In genomic region chr9:129006328-129007034, GRCh38 we compare ENCODE assay signal across 8 cellular contexts. TPM values are rescaled to one million over a fixed set of nuclear protein-coding genes. Genes with fewer than 3 reads are reported as not detected.
A peak's percentile ranks its signal among the peaks of the same experiment; 100 is the strongest.
DNase-seq lines count a peak whose midpoint lies in the region; ATAC-seq and TF ChIP-seq lines count a peak whose summit lies in the region.

No MANE protein-coding gene starts in this region.

- no peaks in the 10 kb centered on the region for H3K27me3 Mint-ChIP-seq in naive thymus-derived CD4-positive, alpha-beta T cell

- H3K4me1 ChIP-seq in BLaER1 (peaks cover 29% of the 10 kb centered on the region), esophagus muscularis mucosa (peaks cover 13 to 25% (median 22%) of the 10 kb centered on the region in 4 donors)
- no peaks in the 10 kb centered on the region for H3K4me1 ChIP-seq in naive thymus-derived CD4-positive, alpha-beta T cell (ENCODE audit: control insufficient read depth in 2 of 2, insufficient read depth in 2 of 2, low read length in 2 of 2)

- peak overlapping the region in 6 of 9 donors; percentile 29 to 81 (median 54) for H3K27ac Mint-ChIP-seq in naive thymus-derived CD4-positive, alpha-beta T cell

- H3K27me3 ChIP-seq in BLaER1 (no peaks in the 10 kb centered on the region), H7 (ENCODE audit: control insufficient read depth, insufficient read depth, low read length) (no peaks in the 10 kb centered on the region), esophagus muscularis mucosa (no peaks in the 10 kb centered on the region)
- no peaks in the 10 kb centered on the region for H3K27me3 ChIP-seq in naive thymus-derived CD4-positive, alpha-beta T cell (ENCODE audit: control insufficient read depth in 2 of 2, insufficient read depth in 2 of 2, low read length in 2 of 2)

- H3K36me3 Mint-ChIP-seq in naive thymus-derived CD4-positive, alpha-beta T cell: peaks cover 0 to 27% (median 12%) of the 10 kb centered on the region in 5 donors

- peak; percentile 71 to 87 (median 76) for TF ChIP-seq CTCF in esophagus muscularis mucosa (IDR thresholded peaks at IDR 0.05)

- H3K4me3 Mint-ChIP-seq in naive thymus-derived CD4-positive, alpha-beta T cell: no peak overlapping the region

- TF ChIP-seq POLR2A in esophagus muscularis mucosa (IDR thresholded peaks at IDR 0.05; ENCODE audit: low read depth): no peak

- DNase-seq in H7 (peak; percentile 95), NCI-H774 (lab: John Stamatoyannopoulos, UW) (peak; percentile 26), activated T-cell treated with anti-CD3 and anti-CD28 coated beads for 48 hours (ENCODE audit: low read depth) (peak; percentile 30), esophagus muscularis mucosa (ENCODE audit: extremely low spot score) (no peak), substantia nigra (lab: John Stamatoyannopoulos, UW) (peak in 43 of 49 donors; percentile 24 to 86 (median 62))
- DNase-seq in naive thymus-derived CD4-positive, alpha-beta T cell: peak in 7 of 9 donors; percentile 26 to 56 (median 45)

- H3K4me3 ChIP-seq in BLaER1 (no peak overlapping the region), H7 (ENCODE audit: insufficient read depth, low read depth, low read length) (no peak overlapping the region), esophagus muscularis mucosa (no peak overlapping the region)
- H3K4me3 ChIP-seq in naive thymus-derived CD4-positive, alpha-beta T cell (ENCODE audit: low read length): no peak overlapping the region

- peak; percentile 79 for ATAC-seq in naive thymus-derived CD4-positive, alpha-beta T cell
- ATAC-seq in HG03045 (IDR thresholded peaks at IDR 0.05; ENCODE audit: unreplicated experiment): no peak

- H3K36me3 ChIP-seq in BLaER1 (peaks cover 99% of the 10 kb centered on the region), H7 (replicated peaks; ENCODE audit: control insufficient read depth, insufficient read depth, low read length) (peaks cover 36% of the 10 kb centered on the region), esophagus muscularis mucosa (peaks cover 26 to 97% (median 95%) of the 10 kb centered on the region in 4 donors)
- H3K36me3 ChIP-seq in naive thymus-derived CD4-positive, alpha-beta T cell (ENCODE audit: control insufficient read depth in 2 of 3, insufficient read depth in 3 of 3, low read length in 3 of 3): peaks cover 9 to 93% (median 16%) of the 10 kb centered on the region in 3 experiments

- no peak overlapping the region for H3K4me2 ChIP-seq in BLaER1

- CTCF ChIA-PET in naive thymus-derived CD4-positive, alpha-beta T cell (lab: Charles Lee): interaction anchor here (0.6 to 1.0 kb wide), 2 partner anchors 9 to 125 kb away, joined by 4 read pairs; no protein-coding TSS in a partner anchor

- peaks cover 0 to 4% (median 0%) of the 10 kb centered on the region in 7 donors for H3K4me1 Mint-ChIP-seq in naive thymus-derived CD4-positive, alpha-beta T cell

- H3K9me3 ChIP-seq in BLaER1: no peaks in the 10 kb centered on the region
- H3K9me3 ChIP-seq in esophagus muscularis mucosa: no peaks in the 10 kb centered on the region
- H3K9me3 ChIP-seq in naive thymus-derived CD4-positive, alpha-beta T cell (ENCODE audit: control insufficient read depth in 2 of 3, low read length in 3 of 3): no peaks in the 10 kb centered on the region

- peak overlapping the region; percentile 15; the same call in 1 of the 2 replicates for H3K9ac ChIP-seq in BLaER1

- no peak overlapping the region for H3K27ac ChIP-seq in BLaER1
- peak overlapping the region; percentile 49 to 65 (median 54) for H3K27ac ChIP-seq in esophagus muscularis mucosa (replicated peaks in 1 of 4)
- peak overlapping the region; percentile 35 for H3K27ac ChIP-seq in naive thymus-derived CD4-positive, alpha-beta T cell (ENCODE audit: low read depth, low read length)
- H3K27ac ChIP-seq in substantia nigra (ENCODE audit: low read depth, low read length, poor library complexity, severe bottlenecking): peak overlapping the region; percentile 79

- no peaks in the 10 kb centered on the region for H3K9me3 Mint-ChIP-seq in naive thymus-derived CD4-positive, alpha-beta T cell

- 51% methylated on average over 21 of the region's 21 CpGs for WGBS in esophagus muscularis mucosa

- intact Hi-C loops in esophagus muscularis mucosa (cut with DNase I): no loop called here
- intact Hi-C loops in naive thymus-derived CD4-positive, alpha-beta T cell (cut with micrococcal nuclease): no loop called here

- no peak for TF ChIP-seq EP300 in esophagus muscularis mucosa (IDR thresholded peaks at IDR 0.05)

- POLR2A ChIA-PET in naive thymus-derived CD4-positive, alpha-beta T cell (lab: Charles Lee): no interaction called here

- peaks cover 37% of the 10 kb centered on the region; the same call in 1 of the 2 replicates for H4K20me1 ChIP-seq in BLaER1

RNA-seq across cellular contexts. Expression of gene SH3GLB2, which starts 21.6 kb away (rescaled TPM):
- total RNA-seq in H7 (2014; rRNA removed; shearing (Covaris generic)): 79.1 and 80.1 TPM in 2 replicates
- 10 to 100 TPM; 71.6 to 92.3 (median 88.5) TPM for total RNA-seq in esophagus muscularis mucosa
- total RNA-seq in naive thymus-derived CD4-positive, alpha-beta T cell: 100 to 1,000 TPM in 2 of 5 experiments, 10 to 100 TPM in 3; 76.3 to 106 (median 86.2) TPM
- polyA plus RNA-seq in naive thymus-derived CD4-positive, alpha-beta T cell: 10 to 100 TPM; 22.5 to 31.7 TPM

RNA-seq across cellular contexts. Expression of gene MIGA2, which starts 29.9 kb away (rescaled TPM):
- total RNA-seq in H7 (2014; rRNA removed; shearing (Covaris generic)): 26.4 and 33.8 TPM in 2 replicates
- total RNA-seq in esophagus muscularis mucosa: 10 to 100 TPM; 23.9 to 44.2 (median 32.1) TPM
- 10 to 100 TPM; 50.0 to 73.4 (median 60.7) TPM for total RNA-seq in naive thymus-derived CD4-positive, alpha-beta T cell
- 10 to 100 TPM in 1 of 2 donors, 1 to 10 TPM in 1; 7.1 to 15.2 TPM for polyA plus RNA-seq in naive thymus-derived CD4-positive, alpha-beta T cell

RNA-seq across cellular contexts. Expression of gene NUP188, which starts 59.0 kb away (rescaled TPM):
- 81.3 and 87.9 TPM in 2 replicates for total RNA-seq in H7 (2014; rRNA removed; shearing (Covaris generic))
- total RNA-seq in esophagus muscularis mucosa: 10 to 100 TPM; 22.9 to 34.0 (median 29.4) TPM
- total RNA-seq in naive thymus-derived CD4-positive, alpha-beta T cell: 10 to 100 TPM; 55.7 to 98.7 (median 63.7) TPM
- polyA plus RNA-seq in naive thymus-derived CD4-positive, alpha-beta T cell: 10 to 100 TPM; 24.8 to 39.5 TPM

RNA-seq across cellular contexts. Expression of gene DOLK, which starts 59.1 kb away (rescaled TPM):
- 18.6 and 20.9 TPM in 2 replicates for total RNA-seq in H7 (2014; rRNA removed; shearing (Covaris generic))
- 10 to 100 TPM; 10.4 to 20.7 (median 14.1) TPM for total RNA-seq in esophagus muscularis mucosa
- total RNA-seq in naive thymus-derived CD4-positive, alpha-beta T cell: 10 to 100 TPM in 2 of 5 experiments, 1 to 10 TPM in 3; 6.0 to 12.8 (median 9.5) TPM
- polyA plus RNA-seq in naive thymus-derived CD4-positive, alpha-beta T cell: 10 to 100 TPM in 1 of 2 donors, 1 to 10 TPM in 1; 7.6 to 10.5 TPM
